In the genomic region with DNA sequence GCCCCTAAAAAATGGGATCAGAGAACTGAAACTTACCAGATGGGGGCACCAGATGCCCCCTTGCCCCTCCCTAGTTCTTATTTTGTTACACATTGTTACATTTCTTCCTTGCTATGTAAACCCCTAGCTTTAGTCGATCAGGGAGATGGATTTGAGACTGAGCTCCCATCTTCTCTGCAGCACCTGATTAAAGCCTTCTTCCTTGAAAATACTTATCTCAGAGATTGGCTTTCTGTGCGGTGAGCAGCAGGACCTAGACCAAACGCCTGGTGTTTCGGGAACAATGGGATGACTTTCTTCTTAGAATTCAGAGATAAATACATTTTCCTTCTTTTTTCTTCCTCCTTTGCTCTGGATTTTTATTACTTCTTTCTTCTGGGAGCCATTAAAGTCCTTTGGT, we compare ENCODE assay signal across 1 cellular context.
TF ChIP-seq lines count a peak whose summit lies in the region.

No MANE protein-coding gene starts in this region.

TF ChIP-seq in K562, 482 proteins besides CTCF, POLR2A, EP300 and RAD21:
- TF ChIP-seq ZNF174 (CRISPR knock-in tag; IDR thresholded peaks at IDR 0.05) = no peak
- TF ChIP-seq SMAD2 (IDR thresholded peaks at IDR 0.05; ENCODE audit: low read depth, low read length) = no peak
- TF ChIP-seq TRIM28 (IDR thresholded peaks at IDR 0.05) = 0 out of 2 replicates have a peak, but pooled peaks have one; percentile 48
- TF ChIP-seq ZSCAN32 (CRISPR knock-in tag; IDR thresholded peaks at IDR 0.05) = no peak
- TF ChIP-seq MEIS2 (IDR thresholded peaks at IDR 0.05; ENCODE audit: partially characterized antibody) = no peak
- peak; percentile 91 for TF ChIP-seq ZNF124 (CRISPR knock-in tag; IDR thresholded peaks at IDR 0.05)
- TF ChIP-seq, protein P1, sequence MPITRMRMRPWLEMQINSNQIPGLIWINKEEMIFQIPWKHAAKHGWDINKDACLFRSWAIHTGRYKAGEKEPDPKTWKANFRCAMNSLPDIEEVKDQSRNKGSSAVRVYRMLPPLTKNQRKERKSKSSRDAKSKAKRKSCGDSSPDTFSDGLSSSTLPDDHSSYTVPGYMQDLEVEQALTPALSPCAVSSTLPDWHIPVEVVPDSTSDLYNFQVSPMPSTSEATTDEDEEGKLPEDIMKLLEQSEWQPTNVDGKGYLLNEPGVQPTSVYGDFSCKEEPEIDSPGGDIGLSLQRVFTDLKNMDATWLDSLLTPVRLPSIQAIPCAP (CRISPR knock-in tag; IDR thresholded peaks at IDR 0.05; ENCODE audit: borderline replicate concordance) = no peak
- TF ChIP-seq CBX3 (IDR thresholded peaks at IDR 0.05; ENCODE audit: borderline replicate concordance in 1 of 2, low read length in 2 of 2) = peak in 1 of 2 experiments; percentile 19; a peak in 1 of 3 replicates
- no peak for TF ChIP-seq CXXC5 (CRISPR knock-in tag; IDR thresholded peaks at IDR 0.05)
- TF ChIP-seq, protein P2, sequence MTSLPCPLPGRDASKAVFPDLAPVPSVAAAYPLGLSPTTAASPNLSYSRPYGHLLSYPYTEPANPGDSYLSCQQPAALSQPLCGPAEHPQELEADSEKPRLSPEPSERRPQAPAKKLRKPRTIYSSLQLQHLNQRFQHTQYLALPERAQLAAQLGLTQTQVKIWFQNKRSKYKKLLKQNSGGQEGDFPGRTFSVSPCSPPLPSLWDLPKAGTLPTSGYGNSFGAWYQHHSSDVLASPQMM (CRISPR knock-in tag; IDR thresholded peaks at IDR 0.05) = no peak
